ENCODE assay signal across 16 cellular contexts in genomic region chr2:2183135-2183534, GRCh38.
DNase-seq lines count a peak whose midpoint lies in the region; TF ChIP-seq lines count a peak whose summit lies in the region.
"Had no signal": no experiment of that assay in that cellular context is flagged by ENCODE, and none has a peak within 500 bp of the region (broad histone marks: within the 10 kb centered on the region; RNA-seq: fewer than 3 reads in every experiment).

No MANE protein-coding gene starts in this region.

- no peaks in the 10 kb centered on the region for H3K79me1 ChIP-seq in neuronal stem cell (ENCODE audit: low read depth, low read length)

- H3K14ac ChIP-seq in neuronal stem cell (ENCODE audit: low read length), result no peak overlapping the region

- H3K27ac ChIP-seq in neuronal stem cell (replicated peaks; ENCODE audit: low read length), result no peak overlapping the region
- H3K27ac ChIP-seq: HL-60, SJSA1 had no signal

- H3K4ac ChIP-seq in neuronal stem cell (ENCODE audit: low read length), result no peak overlapping the region

- no peak overlapping the region for H3K23ac ChIP-seq in neuronal stem cell (ENCODE audit: low read depth, low read length, poor library complexity)

- DNase-seq in DMS79 treated with DMSO at 0.1 percent for 48 hours (lab: John Stamatoyannopoulos, UW), result peak; percentile 17
- DNase-seq in DMS79 (lab: John Stamatoyannopoulos, UW), result no peak
- DNase-seq in H7, result peak; percentile 4
- no peak for DNase-seq in neuronal stem cell (ENCODE audit: low spot score)
- no peak for DNase-seq in NCI-H1694 (lab: John Stamatoyannopoulos, UW)
- no peak for DNase-seq in NCI-H82 (lab: John Stamatoyannopoulos, UW)
- no peak for DNase-seq in activated CD4-positive, alpha-beta T cell treated with anti-CD3 and anti-CD28 coated beads, Interleukin-2, amount 50 U/mL, for 48 hours
- DNase-seq: 8988T, C1 segment of cervical spinal cord, MV-4-11, NCI-H1417 treated with DMSO at 0.1 percent for 48 hours, NCI-H2081 treated with DMSO at 0.1 percent for 48 hours, NCI-H510A treated with DMSO at 0.1 percent for 48 hours had no signal

- no peak overlapping the region for H3K4me3 ChIP-seq in H7 (ENCODE audit: insufficient read depth, low read depth, low read length)
- H3K4me3 ChIP-seq in neuronal stem cell (ENCODE audit: low read length in 2 of 2), result no peak overlapping the region
- H3K4me3 ChIP-seq: SJSA1 had no signal

- H2BK120ac ChIP-seq in neuronal stem cell (ENCODE audit: low read depth, low read length), result no peak overlapping the region

- H3K4me3 Mint-ChIP-seq in brain, result no peak overlapping the region

- no peak overlapping the region for H3K18ac ChIP-seq in neuronal stem cell (ENCODE audit: low read length)

- no peaks in the 10 kb centered on the region for H3K36me3 ChIP-seq in H7 (replicated peaks; ENCODE audit: control insufficient read depth, insufficient read depth, low read length)
- no peaks in the 10 kb centered on the region for H3K36me3 ChIP-seq in neuronal stem cell (replicated peaks in 1 of 2; ENCODE audit: control insufficient read depth in 2 of 2, insufficient read depth in 2 of 2, low read length in 2 of 2)
- H3K36me3 ChIP-seq: SJSA1 had no signal

- no CpG with 5 or more reads among the region's 5 CpGs for WGBS in neuronal stem cell (ENCODE audit: extremely low coverage in 2 of 2, insufficient read length in 2 of 2, insufficient replicate concordance in 1 of 2), 2 donors

- no peak overlapping the region for H2BK12ac ChIP-seq in neuronal stem cell (ENCODE audit: low read length)

- no peak overlapping the region for H3K9ac ChIP-seq in neuronal stem cell (ENCODE audit: low read depth, low read length, poor library complexity)

- H2AFZ ChIP-seq in neuronal stem cell (ENCODE audit: low read length), result no peak overlapping the region

- H3K4me2 ChIP-seq in neuronal stem cell (ENCODE audit: insufficient read depth, low read length, poor library complexity, severe bottlenecking), result no peak overlapping the region

- no peak overlapping the region for H4K91ac ChIP-seq in neuronal stem cell (ENCODE audit: low read depth, low read length, poor library complexity)

- peaks cover 69% of the 10 kb centered on the region for H3K4me1 Mint-ChIP-seq in brain

- peaks cover 3% of the 10 kb centered on the region for H3K27me3 Mint-ChIP-seq in brain

- no peak overlapping the region for H4K8ac ChIP-seq in neuronal stem cell (ENCODE audit: low read depth, low read length)

- peak overlapping the region in 4 of 5 experiments; percentile 55 to 95 (median 78) for H3K27ac Mint-ChIP-seq in brain

- H3K27me3 ChIP-seq in H7 (ENCODE audit: control insufficient read depth, insufficient read depth, low read length) (no peaks in the 10 kb centered on the region), neuronal stem cell (ENCODE audit: control insufficient read depth in 3 of 3, insufficient read depth in 3 of 3, low read depth in 1 of 3, low read length in 3 of 3) (no peaks in the 10 kb centered on the region)
- H3K27me3 ChIP-seq: SJSA1 had no signal

- no peak overlapping the region for H2BK5ac ChIP-seq in neuronal stem cell (ENCODE audit: low read length)

- TF ChIP-seq CTCF in brain (conservative IDR thresholded peaks at IDR 0.05), result no peak

- no peak overlapping the region for H2BK15ac ChIP-seq in neuronal stem cell (ENCODE audit: low read length)

- H3K9me3 ChIP-seq in neuronal stem cell (replicated peaks in 1 of 2; ENCODE audit: control insufficient read depth in 2 of 2, insufficient read depth in 1 of 2, low read depth in 1 of 2, low read length in 2 of 2), result peaks cover 0 to 1% of the 10 kb centered on the region in 2 donors
- H3K9me3 ChIP-seq: SJSA1 had no signal

- H3K9me3 Mint-ChIP-seq in brain, result peaks cover 0 to 10% (median 0%) of the 10 kb centered on the region in 5 experiments

- H2AK5ac ChIP-seq in neuronal stem cell (ENCODE audit: low read depth, low read length), result peak overlapping the region; percentile 7

- peaks cover 0 to 11% of the 10 kb centered on the region in 2 donors for H3K4me1 ChIP-seq in neuronal stem cell (ENCODE audit: control insufficient read depth in 2 of 2, insufficient read depth in 1 of 2, low read depth in 1 of 2, low read length in 2 of 2)
- H3K4me1 ChIP-seq: SJSA1 had no signal

- peaks cover 17% of the 10 kb centered on the region for H3K36me3 Mint-ChIP-seq in brain

Comparison
In these comparisons a context has a peak if more than half of its experiments do, and no peak if none do; other contexts are left out.
1. DNase-seq: peak in DMS79 treated with DMSO at 0.1 percent for 48 hours (single experiment) and H7 (single experiment); none in DMS79 (single experiment), neuronal stem cell (single experiment), NCI-H1694 (single experiment), NCI-H82 (single experiment) and activated CD4-positive, alpha-beta T cell treated with anti-CD3 and anti-CD28 coated beads, Interleukin-2, amount 50 U/mL, for 48 hours (0 of 2).